16 cellular contexts compared by ENCODE assay signal in the genomic region with DNA sequence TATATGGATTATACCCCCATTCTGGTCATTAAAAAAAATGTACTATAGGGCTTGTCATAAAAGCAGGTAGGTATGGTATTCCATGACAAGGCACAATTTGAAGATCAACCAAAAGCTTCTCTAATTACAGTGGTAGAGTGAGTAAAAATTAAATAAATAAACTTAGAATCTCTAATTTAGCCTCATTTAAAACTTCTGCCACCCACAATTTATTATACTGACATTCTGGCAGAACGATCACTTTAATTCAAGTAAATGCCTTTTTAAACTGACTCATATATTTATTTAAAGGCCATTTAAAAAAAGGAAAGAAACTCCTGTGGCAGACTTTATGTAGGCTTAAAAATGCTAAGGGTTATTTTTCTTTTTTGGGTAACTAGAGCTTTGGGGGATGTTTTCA.
DNase-seq lines count a peak whose midpoint lies in the region; ATAC-seq and TF ChIP-seq lines count a peak whose summit lies in the region.
"Had no signal": no experiment of that assay in that cellular context is flagged by ENCODE, and none has a peak within 500 bp of the region (broad histone marks: within the 10 kb centered on the region; RNA-seq: fewer than 3 reads in every experiment).

No MANE protein-coding gene starts in this region.

- TF ChIP-seq CTCF in HEK293 (tag by site-specific recombination; IDR thresholded peaks at IDR 0.05) (no peak), dorsolateral prefrontal cortex (IDR thresholded peaks at IDR 0.05 in 54 of 56, conservative IDR thresholded peaks at IDR 0.05 in 2 of 56; ENCODE audit: low read depth in 1 of 56, partially characterized antibody in 56 of 56) (no peak)

- H3K27me3 Mint-ChIP-seq in activated CD4-positive, alpha-beta T cell treated with anti-CD3 and anti-CD28 coated beads, Interleukin-2, amount 10 ng/mL, durations not matched to agents 24 days and 14 days, result no peaks in the 10 kb centered on the region
- H3K27me3 Mint-ChIP-seq: CD4-positive, CD25-positive, alpha-beta regulatory T cell; CD8-positive, alpha-beta memory T cell had no signal

- H3K27ac Mint-ChIP-seq in stimulated activated effector memory CD8-positive, alpha-beta T cell treated with anti-CD3 and anti-CD28 coated beads, Interleukin-12 subunit alpha, Interleukin-12 subunit beta, amount 100 ng/mL, for 72 hours, result no peak overlapping the region
- no peak overlapping the region for H3K27ac Mint-ChIP-seq in activated CD4-positive, alpha-beta T cell treated with anti-CD3 and anti-CD28 coated beads, Interleukin-2, amount 10 ng/mL, durations not matched to agents 24 days and 14 days

- no peaks in the 10 kb centered on the region for H3K36me3 ChIP-seq in HEK293 (ENCODE audit: control insufficient read depth in 2 of 2, insufficient read depth in 1 of 2, low read length in 2 of 2)
- H3K36me3 ChIP-seq: BE2C had no signal

- no peaks in the 10 kb centered on the region for H3K36me3 Mint-ChIP-seq in stimulated activated effector memory CD8-positive, alpha-beta T cell treated with anti-CD3 and anti-CD28 coated beads, Interleukin-12 subunit alpha, Interleukin-12 subunit beta, amount 100 ng/mL, for 72 hours
- no peaks in the 10 kb centered on the region for H3K36me3 Mint-ChIP-seq in activated CD4-positive, alpha-beta T cell treated with anti-CD3 and anti-CD28 coated beads, Interleukin-2, amount 10 ng/mL, durations not matched to agents 24 days and 14 days (ENCODE audit: low read depth)

- POLR2A ChIA-PET in HEK293 (lab: Yijun Ruan, JAX), result no interaction called here

- DNase-seq in M059J (ENCODE audit: low read depth) (peak; percentile 57), dorsolateral prefrontal cortex (no peak), caudate nucleus (lab: John Stamatoyannopoulos, UW) (no peak)
- DNase-seq in stimulated activated effector memory CD8-positive, alpha-beta T cell treated with anti-CD3 and anti-CD28 coated beads, Interleukin-12 subunit alpha, Interleukin-12 subunit beta, amount 100 ng/mL, for 72 hours (ENCODE audit: low spot score in 2 of 2), result no peak
- DNase-seq in activated CD4-positive, alpha-beta T cell treated with anti-CD3 and anti-CD28 coated beads, Interleukin-2, amount 10 ng/mL, durations not matched to agents 24 days and 14 days, result no peak
- DNase-seq: ACHN; BE2C; CD4-positive, CD25-positive, alpha-beta regulatory T cell; CD8-positive, alpha-beta memory T cell; COR-L47; DMS 273 treated with DMSO at 0.1 percent for 48 hours; DMS53; DND-41; GM23248 had no signal

- H3K4me1 ChIP-seq in HEK293 (ENCODE audit: control insufficient read depth, insufficient read depth, low read length), result peaks cover 29% of the 10 kb centered on the region
- H3K4me1 ChIP-seq: BE2C had no signal

- ATAC-seq in stimulated activated effector memory CD8-positive, alpha-beta T cell treated with anti-CD3 and anti-CD28 coated beads, Interleukin-12 subunit alpha, Interleukin-12 subunit beta, amount 100 ng/mL, for 72 hours, result no peak
- ATAC-seq: HCT116 had no signal

- H3K9me3 ChIP-seq in HEK293 (ENCODE audit: control insufficient read depth, insufficient read depth, low read depth, low read length), result no peaks in the 10 kb centered on the region
- H3K9me3 ChIP-seq: BE2C had no signal

- H3K27me3 ChIP-seq in dorsolateral prefrontal cortex, result peaks cover 0 to 3% (median 0%) of the 10 kb centered on the region in 45 donors

- H3K27ac ChIP-seq in HEK293 (ENCODE audit: extremely low read depth, low read depth, low read length), result no peak overlapping the region
- H3K27ac ChIP-seq in dorsolateral prefrontal cortex, result peak overlapping the region in 1 of 59 donors; percentile 54
- no peak overlapping the region for H3K27ac ChIP-seq in caudate nucleus (ENCODE audit: low read depth, low read length)
- H3K27ac ChIP-seq: GM23248 had no signal

- no peaks in the 10 kb centered on the region for H3K9me3 Mint-ChIP-seq in stimulated activated effector memory CD8-positive, alpha-beta T cell treated with anti-CD3 and anti-CD28 coated beads, Interleukin-12 subunit alpha, Interleukin-12 subunit beta, amount 100 ng/mL, for 72 hours
- H3K9me3 Mint-ChIP-seq in activated CD4-positive, alpha-beta T cell treated with anti-CD3 and anti-CD28 coated beads, Interleukin-2, amount 10 ng/mL, durations not matched to agents 24 days and 14 days, result no peaks in the 10 kb centered on the region
- H3K9me3 Mint-ChIP-seq: CD4-positive, CD25-positive, alpha-beta regulatory T cell; CD8-positive, alpha-beta memory T cell had no signal

- peaks cover 18% of the 10 kb centered on the region for H3K4me1 Mint-ChIP-seq in stimulated activated effector memory CD8-positive, alpha-beta T cell treated with anti-CD3 and anti-CD28 coated beads, Interleukin-12 subunit alpha, Interleukin-12 subunit beta, amount 100 ng/mL, for 72 hours
- peaks cover 9% of the 10 kb centered on the region for H3K4me1 Mint-ChIP-seq in activated CD4-positive, alpha-beta T cell treated with anti-CD3 and anti-CD28 coated beads, Interleukin-2, amount 10 ng/mL, durations not matched to agents 24 days and 14 days

- H3K4me3 ChIP-seq in HEK293 (ENCODE audit: low read depth, low read length) (no peak overlapping the region), dorsolateral prefrontal cortex (peak overlapping the region in 42 of 59 donors; percentile 0 to 60 (median 40))
- H3K4me3 ChIP-seq: GM23248 had no signal

- intact Hi-C loops in dorsolateral prefrontal cortex (cut with DNase I), result no loop called here
- intact Hi-C loops in activated CD4-positive, alpha-beta T cell treated with anti-CD3 and anti-CD28 coated beads, Interleukin-2, amount 10 ng/mL, durations not matched to agents 24 days and 14 days (cut with micrococcal nuclease), result no loop called here

- H3K4me3 Mint-ChIP-seq in stimulated activated effector memory CD8-positive, alpha-beta T cell treated with anti-CD3 and anti-CD28 coated beads, Interleukin-12 subunit alpha, Interleukin-12 subunit beta, amount 100 ng/mL, for 72 hours, result no peak overlapping the region
- no peak overlapping the region for H3K4me3 Mint-ChIP-seq in activated CD4-positive, alpha-beta T cell treated with anti-CD3 and anti-CD28 coated beads, Interleukin-2, amount 10 ng/mL, durations not matched to agents 24 days and 14 days
- H3K4me3 Mint-ChIP-seq: CD8-positive, alpha-beta memory T cell had no signal

- CTCF ChIA-PET in HEK293 (lab: Yijun Ruan, JAX), result interaction anchor here (0.6 to 1.7 kb wide), 8 partner anchors 8 to 485 kb away, joined by 3 to 5 read pairs (median 3); no protein-coding TSS in a partner anchor

TF ChIP-seq in HEK293, 187 proteins besides CTCF, POLR2A, EP300 and RAD21:
- TF ChIP-seq ZXDB (tag by site-specific recombination; IDR thresholded peaks at IDR 0.05), result 0 out of 2 replicates have a peak, but pooled peaks have one; percentile 15
- TF ChIP-seq HOXC10 (CRISPR knock-in tag; IDR thresholded peaks at IDR 0.05), result no peak
- peak; percentile 75 for TF ChIP-seq WT1 (tag by site-specific recombination; IDR thresholded peaks at IDR 0.05)
- TF ChIP-seq SP7 (tag by site-specific recombination; IDR thresholded peaks at IDR 0.05), result 0 out of 2 replicates have a peak, but pooled peaks have one; percentile 27
- peak; percentile 13; the same call in 1 of the 2 replicates for TF ChIP-seq FEZF1 (tag by site-specific recombination; IDR thresholded peaks at IDR 0.05)
- TF ChIP-seq ZNF596 (tag by site-specific recombination; IDR thresholded peaks at IDR 0.05), result peak; percentile 29; the same call in 1 of the 2 replicates
- TF ChIP-seq ZNF560 (tag by site-specific recombination; IDR thresholded peaks at IDR 0.05; ENCODE audit: borderline replicate concordance), result no peak
- 0 out of 2 replicates have a peak, but pooled peaks have one; percentile 26 for TF ChIP-seq ZNF366 (tag by site-specific recombination; conservative IDR thresholded peaks at IDR 0.05)
- TF ChIP-seq, protein P1, sequence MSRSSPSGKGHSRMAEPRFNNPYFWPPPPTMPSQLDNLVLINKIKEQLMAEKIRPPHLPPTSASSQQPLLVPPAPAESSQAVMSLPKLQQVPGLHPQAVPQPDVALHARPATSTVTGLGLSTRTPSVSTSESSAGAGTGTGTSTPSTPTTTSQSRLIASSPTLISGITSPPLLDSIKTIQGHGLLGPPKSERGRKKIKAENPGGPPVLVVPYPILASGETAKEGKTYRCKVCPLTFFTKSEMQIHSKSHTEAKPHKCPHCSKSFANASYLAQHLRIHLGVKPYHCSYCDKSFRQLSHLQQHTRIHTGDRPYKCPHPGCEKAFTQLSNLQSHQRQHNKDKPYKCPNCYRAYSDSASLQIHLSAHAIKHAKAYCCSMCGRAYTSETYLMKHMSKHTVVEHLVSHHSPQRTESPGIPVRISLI (tag by site-specific recombination; IDR thresholded peaks at IDR 0.05), result 0 out of 2 replicates have a peak, but pooled peaks have one; percentile 17
- TF ChIP-seq GLI2 (tag by site-specific recombination; IDR thresholded peaks at IDR 0.05; ENCODE audit: borderline replicate concordance, low read depth), result 0 out of 2 replicates have a peak, but pooled peaks have one; percentile 4
- peak; percentile 65; the same call in 1 of the 2 replicates for TF ChIP-seq BCL11A (tag by site-specific recombination; IDR thresholded peaks at IDR 0.05; ENCODE audit: low read depth)
- no peak for TF ChIP-seq ZNF76 (tag by site-specific recombination; IDR thresholded peaks at IDR 0.05; ENCODE audit: borderline replicate concordance, low read depth)
- peak; percentile 56; the same call in 1 of the 2 replicates for TF ChIP-seq PRDM6 (tag by site-specific recombination; IDR thresholded peaks at IDR 0.05)
- TF ChIP-seq ZNF785 (tag by site-specific recombination; IDR thresholded peaks at IDR 0.05), result no peak
TF ChIP-seq in HEK293: peak in this region for 10.
